Comparison of ENCODE assay signal across 1 cellular context in the genomic region with DNA sequence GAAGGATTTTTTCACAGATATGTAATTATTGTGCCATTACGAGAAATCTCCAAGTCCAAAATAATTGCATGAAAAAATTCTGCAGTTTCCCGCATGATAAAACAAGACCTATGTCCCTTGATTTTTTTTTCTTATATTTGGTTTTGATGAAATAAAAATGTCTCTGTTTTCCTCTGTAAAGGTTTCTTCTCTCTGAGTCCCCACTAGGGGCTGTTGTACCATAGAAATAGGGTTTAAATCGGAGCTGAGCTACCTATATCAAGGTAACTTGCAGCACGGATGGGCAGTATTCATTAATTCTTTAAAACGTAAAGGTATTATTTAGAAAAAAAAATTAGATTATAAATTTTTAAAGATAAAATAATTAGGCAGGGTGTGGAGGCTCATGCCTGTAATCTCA.
TF ChIP-seq lines count a peak whose summit lies in the region.

No MANE protein-coding gene starts in this region.

TF ChIP-seq in GM23338, 12 proteins besides CTCF, POLR2A, EP300 and RAD21:
- no peak for TF ChIP-seq ZNF114 (CRISPR knock-in tag; IDR thresholded peaks at IDR 0.05)
- no peak for TF ChIP-seq STAT1 (IDR thresholded peaks at IDR 0.05; ENCODE audit: unreplicated experiment)
- TF ChIP-seq, protein P1, sequence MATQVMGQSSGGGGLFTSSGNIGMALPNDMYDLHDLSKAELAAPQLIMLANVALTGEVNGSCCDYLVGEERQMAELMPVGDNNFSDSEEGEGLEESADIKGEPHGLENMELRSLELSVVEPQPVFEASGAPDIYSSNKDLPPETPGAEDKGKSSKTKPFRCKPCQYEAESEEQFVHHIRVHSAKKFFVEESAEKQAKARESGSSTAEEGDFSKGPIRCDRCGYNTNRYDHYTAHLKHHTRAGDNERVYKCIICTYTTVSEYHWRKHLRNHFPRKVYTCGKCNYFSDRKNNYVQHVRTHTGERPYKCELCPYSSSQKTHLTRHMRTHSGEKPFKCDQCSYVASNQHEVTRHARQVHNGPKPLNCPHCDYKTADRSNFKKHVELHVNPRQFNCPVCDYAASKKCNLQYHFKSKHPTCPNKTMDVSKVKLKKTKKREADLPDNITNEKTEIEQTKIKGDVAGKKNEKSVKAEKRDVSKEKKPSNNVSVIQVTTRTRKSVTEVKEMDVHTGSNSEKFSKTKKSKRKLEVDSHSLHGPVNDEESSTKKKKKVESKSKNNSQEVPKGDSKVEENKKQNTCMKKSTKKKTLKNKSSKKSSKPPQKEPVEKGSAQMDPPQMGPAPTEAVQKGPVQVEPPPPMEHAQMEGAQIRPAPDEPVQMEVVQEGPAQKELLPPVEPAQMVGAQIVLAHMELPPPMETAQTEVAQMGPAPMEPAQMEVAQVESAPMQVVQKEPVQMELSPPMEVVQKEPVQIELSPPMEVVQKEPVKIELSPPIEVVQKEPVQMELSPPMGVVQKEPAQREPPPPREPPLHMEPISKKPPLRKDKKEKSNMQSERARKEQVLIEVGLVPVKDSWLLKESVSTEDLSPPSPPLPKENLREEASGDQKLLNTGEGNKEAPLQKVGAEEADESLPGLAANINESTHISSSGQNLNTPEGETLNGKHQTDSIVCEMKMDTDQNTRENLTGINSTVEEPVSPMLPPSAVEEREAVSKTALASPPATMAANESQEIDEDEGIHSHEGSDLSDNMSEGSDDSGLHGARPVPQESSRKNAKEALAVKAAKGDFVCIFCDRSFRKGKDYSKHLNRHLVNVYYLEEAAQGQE (IDR thresholded peaks at IDR 0.05; ENCODE audit: unreplicated experiment) = no peak
- no peak for TF ChIP-seq ZNF331 (CRISPR knock-in tag; IDR thresholded peaks at IDR 0.05; ENCODE audit: low read depth)
- no peak for TF ChIP-seq CREB1 (CRISPR knock-in tag; IDR thresholded peaks at IDR 0.05; ENCODE audit: low read depth)
- TF ChIP-seq, protein P2, sequence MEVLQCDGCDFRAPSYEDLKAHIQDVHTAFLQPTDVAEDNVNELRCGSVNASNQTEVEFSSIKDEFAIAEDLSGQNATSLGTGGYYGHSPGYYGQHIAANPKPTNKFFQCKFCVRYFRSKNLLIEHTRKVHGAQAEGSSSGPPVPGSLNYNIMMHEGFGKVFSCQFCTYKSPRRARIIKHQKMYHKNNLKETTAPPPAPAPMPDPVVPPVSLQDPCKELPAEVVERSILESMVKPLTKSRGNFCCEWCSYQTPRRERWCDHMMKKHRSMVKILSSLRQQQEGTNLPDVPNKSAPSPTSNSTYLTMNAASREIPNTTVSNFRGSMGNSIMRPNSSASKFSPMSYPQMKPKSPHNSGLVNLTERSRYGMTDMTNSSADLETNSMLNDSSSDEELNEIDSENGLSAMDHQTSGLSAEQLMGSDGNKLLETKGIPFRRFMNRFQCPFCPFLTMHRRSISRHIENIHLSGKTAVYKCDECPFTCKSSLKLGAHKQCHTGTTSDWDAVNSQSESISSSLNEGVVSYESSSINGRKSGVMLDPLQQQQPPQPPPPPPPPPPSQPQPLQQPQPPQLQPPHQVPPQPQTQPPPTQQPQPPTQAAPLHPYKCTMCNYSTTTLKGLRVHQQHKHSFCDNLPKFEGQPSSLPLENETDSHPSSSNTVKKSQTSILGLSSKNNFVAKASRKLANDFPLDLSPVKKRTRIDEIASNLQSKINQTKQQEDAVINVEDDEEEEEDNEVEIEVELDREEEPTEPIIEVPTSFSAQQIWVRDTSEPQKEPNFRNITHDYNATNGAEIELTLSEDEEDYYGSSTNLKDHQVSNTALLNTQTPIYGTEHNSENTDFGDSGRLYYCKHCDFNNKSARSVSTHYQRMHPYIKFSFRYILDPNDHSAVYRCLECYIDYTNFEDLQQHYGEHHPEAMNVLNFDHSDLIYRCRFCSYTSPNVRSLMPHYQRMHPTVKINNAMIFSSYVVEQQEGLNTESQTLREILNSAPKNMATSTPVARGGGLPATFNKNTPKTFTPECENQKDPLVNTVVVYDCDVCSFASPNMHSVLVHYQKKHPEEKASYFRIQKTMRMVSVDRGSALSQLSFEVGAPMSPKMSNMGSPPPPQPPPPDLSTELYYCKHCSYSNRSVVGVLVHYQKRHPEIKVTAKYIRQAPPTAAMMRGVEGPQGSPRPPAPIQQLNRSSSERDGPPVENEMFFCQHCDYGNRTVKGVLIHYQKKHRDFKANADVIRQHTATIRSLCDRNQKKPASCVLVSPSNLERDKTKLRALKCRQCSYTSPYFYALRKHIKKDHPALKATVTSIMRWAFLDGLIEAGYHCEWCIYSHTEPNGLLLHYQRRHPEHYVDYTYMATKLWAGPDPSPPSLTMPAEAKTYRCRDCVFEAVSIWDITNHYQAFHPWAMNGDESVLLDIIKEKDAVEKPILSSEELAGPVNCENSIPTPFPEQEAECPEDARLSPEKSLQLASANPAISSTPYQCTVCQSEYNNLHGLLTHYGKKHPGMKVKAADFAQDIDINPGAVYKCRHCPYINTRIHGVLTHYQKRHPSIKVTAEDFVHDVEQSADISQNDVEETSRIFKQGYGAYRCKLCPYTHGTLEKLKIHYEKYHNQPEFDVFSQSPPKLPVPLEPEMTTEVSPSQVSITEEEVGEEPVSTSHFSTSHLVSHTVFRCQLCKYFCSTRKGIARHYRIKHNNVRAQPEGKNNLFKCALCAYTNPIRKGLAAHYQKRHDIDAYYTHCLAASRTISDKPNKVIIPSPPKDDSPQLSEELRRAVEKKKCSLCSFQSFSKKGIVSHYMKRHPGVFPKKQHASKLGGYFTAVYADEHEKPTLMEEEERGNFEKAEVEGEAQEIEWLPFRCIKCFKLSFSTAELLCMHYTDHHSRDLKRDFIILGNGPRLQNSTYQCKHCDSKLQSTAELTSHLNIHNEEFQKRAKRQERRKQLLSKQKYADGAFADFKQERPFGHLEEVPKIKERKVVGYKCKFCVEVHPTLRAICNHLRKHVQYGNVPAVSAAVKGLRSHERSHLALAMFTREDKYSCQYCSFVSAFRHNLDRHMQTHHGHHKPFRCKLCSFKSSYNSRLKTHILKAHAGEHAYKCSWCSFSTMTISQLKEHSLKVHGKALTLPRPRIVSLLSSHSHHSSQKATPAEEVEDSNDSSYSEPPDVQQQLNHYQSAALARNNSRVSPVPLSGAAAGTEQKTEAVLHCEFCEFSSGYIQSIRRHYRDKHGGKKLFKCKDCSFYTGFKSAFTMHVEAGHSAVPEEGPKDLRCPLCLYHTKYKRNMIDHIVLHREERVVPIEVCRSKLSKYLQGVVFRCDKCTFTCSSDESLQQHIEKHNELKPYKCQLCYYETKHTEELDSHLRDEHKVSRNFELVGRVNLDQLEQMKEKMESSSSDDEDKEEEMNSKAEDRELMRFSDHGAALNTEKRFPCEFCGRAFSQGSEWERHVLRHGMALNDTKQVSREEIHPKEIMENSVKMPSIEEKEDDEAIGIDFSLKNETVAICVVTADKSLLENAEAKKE (CRISPR knock-in tag; IDR thresholded peaks at IDR 0.05) = no peak
- TF ChIP-seq NANOG (IDR thresholded peaks at IDR 0.05; ENCODE audit: borderline replicate concordance) = no peak
- no peak for TF ChIP-seq EZH2phosphoT487 (IDR thresholded peaks at IDR 0.05; ENCODE audit: unreplicated experiment)
- TF ChIP-seq, protein P3, sequence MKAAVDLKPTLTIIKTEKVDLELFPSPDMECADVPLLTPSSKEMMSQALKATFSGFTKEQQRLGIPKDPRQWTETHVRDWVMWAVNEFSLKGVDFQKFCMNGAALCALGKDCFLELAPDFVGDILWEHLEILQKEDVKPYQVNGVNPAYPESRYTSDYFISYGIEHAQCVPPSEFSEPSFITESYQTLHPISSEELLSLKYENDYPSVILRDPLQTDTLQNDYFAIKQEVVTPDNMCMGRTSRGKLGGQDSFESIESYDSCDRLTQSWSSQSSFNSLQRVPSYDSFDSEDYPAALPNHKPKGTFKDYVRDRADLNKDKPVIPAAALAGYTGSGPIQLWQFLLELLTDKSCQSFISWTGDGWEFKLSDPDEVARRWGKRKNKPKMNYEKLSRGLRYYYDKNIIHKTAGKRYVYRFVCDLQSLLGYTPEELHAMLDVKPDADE (IDR thresholded peaks at IDR 0.05) = no peak
- no peak for TF ChIP-seq EZH2 (IDR thresholded peaks at IDR 0.05; ENCODE audit: low read depth, unreplicated experiment)
- TF ChIP-seq POLR2AphosphoS5 (IDR thresholded peaks at IDR 0.05; ENCODE audit: low read depth) = no peak
- no peak for TF ChIP-seq JUNB (IDR thresholded peaks at IDR 0.05; ENCODE audit: unreplicated experiment)
